Comparison of ENCODE assay signal across 2 cellular contexts in the genomic region with DNA sequence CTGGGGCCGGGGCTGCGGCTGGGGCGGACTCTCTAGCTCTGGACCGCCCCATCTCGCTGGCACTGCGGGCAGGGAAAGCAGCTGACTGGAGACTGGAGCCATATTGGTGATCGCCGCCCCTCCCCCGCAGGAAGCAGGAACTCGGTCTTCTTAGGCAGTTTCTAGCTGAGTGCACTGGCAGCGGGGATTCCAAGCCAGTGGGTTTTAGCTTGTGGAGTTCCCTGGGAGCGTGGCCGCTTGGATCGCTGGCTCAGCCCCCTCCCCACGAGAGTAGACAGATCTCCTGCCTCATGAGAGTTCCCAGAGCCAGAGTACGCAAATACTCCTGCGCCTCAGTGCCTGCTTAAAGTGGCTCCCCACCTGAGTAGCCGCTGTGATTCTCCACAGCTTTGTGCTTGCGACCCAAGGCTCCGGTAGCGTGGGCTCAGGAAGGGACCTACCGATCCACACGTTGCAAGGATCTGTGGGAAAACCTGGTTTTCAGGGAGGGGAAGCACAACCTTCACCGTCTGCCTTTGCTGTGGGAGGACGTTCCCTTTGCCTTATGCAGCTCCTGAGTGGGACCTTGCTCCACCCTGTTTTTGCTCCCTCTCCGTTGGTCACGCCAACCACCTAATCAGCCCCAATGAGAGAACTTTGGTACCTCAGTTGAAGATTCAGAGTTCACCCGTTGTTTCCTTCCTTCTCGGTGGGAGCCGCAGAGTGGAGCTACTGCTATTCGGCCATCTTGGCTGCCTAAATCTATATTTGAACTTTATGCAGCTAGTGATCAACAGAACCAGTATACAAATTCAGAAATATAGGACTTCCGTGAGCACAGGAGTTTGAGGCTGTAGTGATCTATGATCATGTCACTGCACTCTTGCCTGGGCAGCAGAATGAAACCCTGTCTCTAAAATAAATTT.
TF ChIP-seq lines count a peak whose summit lies in the region.

No MANE protein-coding gene starts in this region.

TF ChIP-seq in SK-N-SH, 30 proteins besides CTCF, POLR2A, EP300 and RAD21 (continued from another document):
- TF ChIP-seq, protein P1, sequence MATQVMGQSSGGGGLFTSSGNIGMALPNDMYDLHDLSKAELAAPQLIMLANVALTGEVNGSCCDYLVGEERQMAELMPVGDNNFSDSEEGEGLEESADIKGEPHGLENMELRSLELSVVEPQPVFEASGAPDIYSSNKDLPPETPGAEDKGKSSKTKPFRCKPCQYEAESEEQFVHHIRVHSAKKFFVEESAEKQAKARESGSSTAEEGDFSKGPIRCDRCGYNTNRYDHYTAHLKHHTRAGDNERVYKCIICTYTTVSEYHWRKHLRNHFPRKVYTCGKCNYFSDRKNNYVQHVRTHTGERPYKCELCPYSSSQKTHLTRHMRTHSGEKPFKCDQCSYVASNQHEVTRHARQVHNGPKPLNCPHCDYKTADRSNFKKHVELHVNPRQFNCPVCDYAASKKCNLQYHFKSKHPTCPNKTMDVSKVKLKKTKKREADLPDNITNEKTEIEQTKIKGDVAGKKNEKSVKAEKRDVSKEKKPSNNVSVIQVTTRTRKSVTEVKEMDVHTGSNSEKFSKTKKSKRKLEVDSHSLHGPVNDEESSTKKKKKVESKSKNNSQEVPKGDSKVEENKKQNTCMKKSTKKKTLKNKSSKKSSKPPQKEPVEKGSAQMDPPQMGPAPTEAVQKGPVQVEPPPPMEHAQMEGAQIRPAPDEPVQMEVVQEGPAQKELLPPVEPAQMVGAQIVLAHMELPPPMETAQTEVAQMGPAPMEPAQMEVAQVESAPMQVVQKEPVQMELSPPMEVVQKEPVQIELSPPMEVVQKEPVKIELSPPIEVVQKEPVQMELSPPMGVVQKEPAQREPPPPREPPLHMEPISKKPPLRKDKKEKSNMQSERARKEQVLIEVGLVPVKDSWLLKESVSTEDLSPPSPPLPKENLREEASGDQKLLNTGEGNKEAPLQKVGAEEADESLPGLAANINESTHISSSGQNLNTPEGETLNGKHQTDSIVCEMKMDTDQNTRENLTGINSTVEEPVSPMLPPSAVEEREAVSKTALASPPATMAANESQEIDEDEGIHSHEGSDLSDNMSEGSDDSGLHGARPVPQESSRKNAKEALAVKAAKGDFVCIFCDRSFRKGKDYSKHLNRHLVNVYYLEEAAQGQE (IDR thresholded peaks at IDR 0.05; ENCODE audit: low read depth, low read length), result no peak
- TF ChIP-seq TCF12 (IDR thresholded peaks at IDR 0.05) (no peak), MEF2A (IDR thresholded peaks at IDR 0.05; ENCODE audit: borderline replicate concordance, low read depth) (no peak), EZH2phosphoT487 (IDR thresholded peaks at IDR 0.05; ENCODE audit: borderline replicate concordance, low read depth) (no peak), JUND (IDR thresholded peaks at IDR 0.05) (no peak), SMC3 (IDR thresholded peaks at IDR 0.05; ENCODE audit: low read depth, low read length) (no peak), NRF1 (IDR thresholded peaks at IDR 0.05; ENCODE audit: low read depth, low read length) (no peak), FOXM1 (IDR thresholded peaks at IDR 0.05; ENCODE audit: low read depth) (no peak), FOSL2 (IDR thresholded peaks at IDR 0.05; ENCODE audit: borderline replicate concordance, low read depth) (no peak)
- TF ChIP-seq, protein P2, sequence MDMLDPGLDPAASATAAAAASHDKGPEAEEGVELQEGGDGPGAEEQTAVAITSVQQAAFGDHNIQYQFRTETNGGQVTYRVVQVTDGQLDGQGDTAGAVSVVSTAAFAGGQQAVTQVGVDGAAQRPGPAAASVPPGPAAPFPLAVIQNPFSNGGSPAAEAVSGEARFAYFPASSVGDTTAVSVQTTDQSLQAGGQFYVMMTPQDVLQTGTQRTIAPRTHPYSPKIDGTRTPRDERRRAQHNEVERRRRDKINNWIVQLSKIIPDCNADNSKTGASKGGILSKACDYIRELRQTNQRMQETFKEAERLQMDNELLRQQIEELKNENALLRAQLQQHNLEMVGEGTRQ (IDR thresholded peaks at IDR 0.05; ENCODE audit: borderline replicate concordance, low read depth, low read length), result no peak
- TF ChIP-seq, protein P3, sequence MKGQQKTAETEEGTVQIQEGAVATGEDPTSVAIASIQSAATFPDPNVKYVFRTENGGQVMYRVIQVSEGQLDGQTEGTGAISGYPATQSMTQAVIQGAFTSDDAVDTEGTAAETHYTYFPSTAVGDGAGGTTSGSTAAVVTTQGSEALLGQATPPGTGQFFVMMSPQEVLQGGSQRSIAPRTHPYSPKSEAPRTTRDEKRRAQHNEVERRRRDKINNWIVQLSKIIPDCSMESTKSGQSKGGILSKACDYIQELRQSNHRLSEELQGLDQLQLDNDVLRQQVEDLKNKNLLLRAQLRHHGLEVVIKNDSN (IDR thresholded peaks at IDR 0.05; ENCODE audit: borderline replicate concordance, low read depth), result no peak
- TF ChIP-seq, protein P4, sequence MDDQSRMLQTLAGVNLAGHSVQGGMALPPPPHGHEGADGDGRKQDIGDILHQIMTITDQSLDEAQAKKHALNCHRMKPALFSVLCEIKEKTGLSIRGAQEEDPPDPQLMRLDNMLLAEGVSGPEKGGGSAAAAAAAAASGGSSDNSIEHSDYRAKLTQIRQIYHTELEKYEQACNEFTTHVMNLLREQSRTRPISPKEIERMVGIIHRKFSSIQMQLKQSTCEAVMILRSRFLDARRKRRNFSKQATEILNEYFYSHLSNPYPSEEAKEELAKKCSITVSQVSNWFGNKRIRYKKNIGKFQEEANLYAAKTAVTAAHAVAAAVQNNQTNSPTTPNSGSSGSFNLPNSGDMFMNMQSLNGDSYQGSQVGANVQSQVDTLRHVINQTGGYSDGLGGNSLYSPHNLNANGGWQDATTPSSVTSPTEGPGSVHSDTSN (IDR thresholded peaks at IDR 0.05), result no peak
TF ChIP-seq in SK-N-SH: peak in this region for 0.

TF ChIP-seq in SK-N-SH treated with all-trans-retinoic acid at 6 μM for 48 hours, 23 proteins besides CTCF, POLR2A, EP300 and RAD21 (continued from another document):
- TF ChIP-seq, protein P5, sequence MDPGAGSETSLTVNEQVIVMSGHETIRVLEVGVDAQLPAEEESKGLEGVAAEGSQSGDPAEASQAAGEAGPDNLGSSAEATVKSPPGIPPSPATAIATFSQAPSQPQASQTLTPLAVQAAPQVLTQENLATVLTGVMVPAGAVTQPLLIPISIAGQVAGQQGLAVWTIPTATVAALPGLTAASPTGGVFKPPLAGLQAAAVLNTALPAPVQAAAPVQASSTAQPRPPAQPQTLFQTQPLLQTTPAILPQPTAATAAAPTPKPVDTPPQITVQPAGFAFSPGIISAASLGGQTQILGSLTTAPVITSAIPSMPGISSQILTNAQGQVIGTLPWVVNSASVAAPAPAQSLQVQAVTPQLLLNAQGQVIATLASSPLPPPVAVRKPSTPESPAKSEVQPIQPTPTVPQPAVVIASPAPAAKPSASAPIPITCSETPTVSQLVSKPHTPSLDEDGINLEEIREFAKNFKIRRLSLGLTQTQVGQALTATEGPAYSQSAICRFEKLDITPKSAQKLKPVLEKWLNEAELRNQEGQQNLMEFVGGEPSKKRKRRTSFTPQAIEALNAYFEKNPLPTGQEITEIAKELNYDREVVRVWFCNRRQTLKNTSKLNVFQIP (CRISPR knock-in tag; IDR thresholded peaks at IDR 0.05; ENCODE audit: borderline replicate concordance, low read depth), result no peak
- TF ChIP-seq TOX (CRISPR knock-in tag; IDR thresholded peaks at IDR 0.05; ENCODE audit: borderline replicate concordance) (no peak), ZFP3 (CRISPR knock-in tag; IDR thresholded peaks at IDR 0.05) (no peak), ZNF70 (CRISPR knock-in tag; IDR thresholded peaks at IDR 0.05) (no peak), ZNF565 (CRISPR knock-in tag; conservative IDR thresholded peaks at IDR 0.05; ENCODE audit: low read depth) (no peak), SNAI2 (CRISPR knock-in tag; IDR thresholded peaks at IDR 0.05) (no peak), ZC3H10 (CRISPR knock-in tag; IDR thresholded peaks at IDR 0.05) (no peak), OSR1 (CRISPR knock-in tag; IDR thresholded peaks at IDR 0.05) (no peak)
- TF ChIP-seq, protein P6, sequence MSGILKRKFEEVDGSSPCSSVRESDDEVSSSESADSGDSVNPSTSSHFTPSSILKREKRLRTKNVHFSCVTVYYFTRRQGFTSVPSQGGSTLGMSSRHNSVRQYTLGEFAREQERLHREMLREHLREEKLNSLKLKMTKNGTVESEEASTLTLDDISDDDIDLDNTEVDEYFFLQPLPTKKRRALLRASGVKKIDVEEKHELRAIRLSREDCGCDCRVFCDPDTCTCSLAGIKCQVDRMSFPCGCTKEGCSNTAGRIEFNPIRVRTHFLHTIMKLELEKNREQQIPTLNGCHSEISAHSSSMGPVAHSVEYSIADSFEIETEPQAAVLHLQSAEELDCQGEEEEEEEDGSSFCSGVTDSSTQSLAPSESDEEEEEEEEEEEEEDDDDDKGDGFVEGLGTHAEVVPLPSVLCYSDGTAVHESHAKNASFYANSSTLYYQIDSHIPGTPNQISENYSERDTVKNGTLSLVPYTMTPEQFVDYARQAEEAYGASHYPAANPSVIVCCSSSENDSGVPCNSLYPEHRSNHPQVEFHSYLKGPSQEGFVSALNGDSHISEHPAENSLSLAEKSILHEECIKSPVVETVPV (CRISPR knock-in tag; IDR thresholded peaks at IDR 0.05), result no peak
